Comparison of ENCODE assay signal across 1 cellular context in genomic region chr10:94327649-94328048, GRCh38.
TF ChIP-seq lines count a peak whose summit lies in the region.

No MANE protein-coding gene starts in this region.

TF ChIP-seq in IMR-90, 13 proteins besides CTCF, POLR2A, EP300 and RAD21 (continued from another document):
- TF ChIP-seq MXI1 (IDR thresholded peaks at IDR 0.05; ENCODE audit: borderline replicate concordance, low read depth, low read length) (no peak), RFX5 (IDR thresholded peaks at IDR 0.05; ENCODE audit: low read depth, low read length) (no peak), CHD1 (IDR thresholded peaks at IDR 0.05; ENCODE audit: low read depth, low read length) (no peak), FOS (IDR thresholded peaks at IDR 0.05; ENCODE audit: low read depth, low read length) (no peak)
TF ChIP-seq in IMR-90: peak in this region for 0.
